In genomic region chr1:117087686-117088085, GRCh38 we compare ENCODE assay signal across 35 cellular contexts.
"Had no signal": no experiment of that assay in that cellular context is flagged by ENCODE, and none has a peak within 500 bp of the region (broad histone marks: within the 10 kb centered on the region; RNA-seq: fewer than 3 reads in every experiment).

No MANE protein-coding gene starts in this region.

- H3K27ac ChIP-seq: KMS-11 had no signal

- DNase-seq: Karpas-422, Kasumi-1, KG1, MG63, MM.1S, MV-4-11, NCI-H1048, NCI-H1092, NCI-H1092 treated with DMSO at 0.1 percent for 48 hours, NCI-H1105, NCI-H1105 treated with DMSO at 0.1 percent for 48 hours, NCI-H1417, NCI-H1417 treated with DMSO at 0.1 percent for 48 hours, NCI-H1436, NCI-H1436 treated with DMSO at 0.1 percent for 48 hours, NCI-H146, NCI-H1694, NCI-H1694 treated with DMSO at 0.1 percent for 48 hours, NCI-H187, NCI-H187 treated with DMSO at 0.1 percent for 48 hours, NCI-H1930, NCI-H2029, NCI-H2029 treated with DMSO at 0.1 percent for 48 hours, NCI-H2081, NCI-H2081 treated with DMSO at 0.1 percent for 48 hours, NCI-H2107, NCI-H2171, NCI-H2171 treated with DMSO at 0.1 percent for 48 hours, NCI-H2227 treated with DMSO at 0.1 percent for 48 hours, NCI-H226, NCI-H345, NCI-H446, NCI-H446 treated with DMSO at 0.1 percent for 48 hours, NCI-H510A had no signal

- H3K27me3 ChIP-seq: MG63 had no signal

- H3K9me3 ChIP-seq: MG63 had no signal

- H3K4me3 ChIP-seq: MG63 had no signal
